Comparison of ENCODE assay signal across 13 cellular contexts in genomic region chr9:76463211-76463610, GRCh38. TPM values are rescaled to one million over a fixed set of nuclear protein-coding genes. Genes with fewer than 3 reads are reported as not detected.
DNase-seq lines count a peak whose midpoint lies in the region; ATAC-seq and TF ChIP-seq lines count a peak whose summit lies in the region.
"Had no signal": no experiment of that assay in that cellular context is flagged by ENCODE, and none has a peak within 500 bp of the region (broad histone marks: within the 10 kb centered on the region; RNA-seq: fewer than 3 reads in every experiment).

No MANE protein-coding gene starts in this region.

- no peak for DNase-seq in Ammon's horn (ENCODE audit: low spot score)
- no peak for DNase-seq in GM03348 (ENCODE audit: low spot score)
- DNase-seq in cardiac septum (ENCODE audit: low spot score) = no peak
- DNase-seq in activated naive CD4-positive, alpha-beta T cell treated with anti-CD3 and anti-CD28 coated beads, Interleukin-2, amount 10 ng/mL, durations not matched to agents 7 days and 5 days = no peak
- DNase-seq: activated CD4-positive, alpha-beta T cell treated with anti-CD3 and anti-CD28 coated beads for 4 hours; DMS53; left lung; SJCRH30 had no signal

- peaks cover 3% of the 10 kb centered on the region; the same call in 1 of the 2 replicates for H3K27me3 ChIP-seq in DOHH2 (ENCODE audit: control insufficient read depth, low read length)
- H3K27me3 ChIP-seq: left lung, SJCRH30 had no signal

- H3K27ac ChIP-seq in DOHH2 (ENCODE audit: low read depth, low read length) = peak overlapping the region; percentile 88
- H3K27ac ChIP-seq: left lung, SJCRH30 had no signal

- no peaks in the 10 kb centered on the region for H4K20me1 ChIP-seq in DOHH2 (ENCODE audit: control insufficient read depth, insufficient read depth, low read depth, low read length)

- ATAC-seq in GM19351 (IDR thresholded peaks at IDR 0.05; ENCODE audit: unreplicated experiment) (peak; percentile 44), HG02852 (IDR thresholded peaks at IDR 0.05; ENCODE audit: unreplicated experiment) (peak; percentile 39), HG03571 (IDR thresholded peaks at IDR 0.05; ENCODE audit: unreplicated experiment) (peak; percentile 35)
- ATAC-seq: left lung had no signal

- H3K4me1 Mint-ChIP-seq in activated naive CD4-positive, alpha-beta T cell treated with anti-CD3 and anti-CD28 coated beads, Interleukin-2, amount 10 ng/mL, durations not matched to agents 7 days and 5 days = peaks cover 20% of the 10 kb centered on the region

- H3K4me3 ChIP-seq in DOHH2 (ENCODE audit: low read length) = peak overlapping the region; percentile 84
- H3K4me3 ChIP-seq: left lung, SJCRH30 had no signal

- H3K36me3 ChIP-seq in DOHH2 (ENCODE audit: control insufficient read depth, low read length) = peaks cover 54% of the 10 kb centered on the region
- H3K36me3 ChIP-seq: left lung, SJCRH30 had no signal

- no peaks in the 10 kb centered on the region for H3K9me3 ChIP-seq in DOHH2 (ENCODE audit: control insufficient read depth, insufficient read depth, low read length)
- H3K9me3 ChIP-seq: left lung, SJCRH30 had no signal

- peaks cover 20% of the 10 kb centered on the region for H3F3A ChIP-seq in DOHH2 (ENCODE audit: control insufficient read depth, insufficient read depth)

- intact Hi-C loops in cardiac septum (cut with DNase I) = no loop called here

- no peak overlapping the region for H3K27ac Mint-ChIP-seq in activated naive CD4-positive, alpha-beta T cell treated with anti-CD3 and anti-CD28 coated beads, Interleukin-2, amount 10 ng/mL, durations not matched to agents 7 days and 5 days
- H3K27ac Mint-ChIP-seq: IgD-negative memory B cell had no signal

- CTCF ChIA-PET in activated naive CD4-positive, alpha-beta T cell treated with anti-CD3 and anti-CD28 coated beads, Interleukin-2, amount 10 ng/mL, durations not matched to agents 7 days and 5 days (lab: Charles Lee) = interaction anchor here (0.7 to 1.1 kb wide), 2 partner anchors 23 to 195 kb away, joined by 3 to 4 read pairs; no protein-coding TSS in a partner anchor

- H3K4me2 ChIP-seq in DOHH2 (ENCODE audit: low read length) = peak overlapping the region; percentile 87

- H3K27me3 Mint-ChIP-seq in activated naive CD4-positive, alpha-beta T cell treated with anti-CD3 and anti-CD28 coated beads, Interleukin-2, amount 10 ng/mL, durations not matched to agents 7 days and 5 days = peaks cover 6% of the 10 kb centered on the region

- H3K79me2 ChIP-seq in DOHH2 (ENCODE audit: control insufficient read depth, low read length) = peaks cover 92% of the 10 kb centered on the region

- H3K36me3 Mint-ChIP-seq in activated naive CD4-positive, alpha-beta T cell treated with anti-CD3 and anti-CD28 coated beads, Interleukin-2, amount 10 ng/mL, durations not matched to agents 7 days and 5 days = no peaks in the 10 kb centered on the region

- no peaks in the 10 kb centered on the region for H3K9me2 ChIP-seq in DOHH2 (replicated peaks; ENCODE audit: control insufficient read depth, low read length)

- H3K4me3 Mint-ChIP-seq in activated naive CD4-positive, alpha-beta T cell treated with anti-CD3 and anti-CD28 coated beads, Interleukin-2, amount 10 ng/mL, durations not matched to agents 7 days and 5 days = no peak overlapping the region

- H3K9me3 Mint-ChIP-seq in activated naive CD4-positive, alpha-beta T cell treated with anti-CD3 and anti-CD28 coated beads, Interleukin-2, amount 10 ng/mL, durations not matched to agents 7 days and 5 days = no peaks in the 10 kb centered on the region
- H3K9me3 Mint-ChIP-seq: IgD-negative memory B cell had no signal

- H3K4me1 ChIP-seq in DOHH2 (ENCODE audit: control insufficient read depth, low read length) = peaks cover 86% of the 10 kb centered on the region

- TF ChIP-seq CTCF in DOHH2 (IDR thresholded peaks at IDR 0.05; ENCODE audit: low read depth, low read length, poor library complexity, severe bottlenecking) = no peak

RNA-seq across cellular contexts. Expression of gene GCNT1, which starts 4.2 kb away (rescaled TPM):
- total RNA-seq in cardiac septum = 2.0 TPM
